15 cellular contexts compared by ENCODE assay signal in genomic region chr3:161475905-161476304, GRCh38. TPM values are rescaled to one million over a fixed set of nuclear protein-coding genes. Genes with fewer than 3 reads are reported as not detected.
DNase-seq lines count a peak whose midpoint lies in the region; ATAC-seq and TF ChIP-seq lines count a peak whose summit lies in the region.
"Had no signal": no experiment of that assay in that cellular context is flagged by ENCODE, and none has a peak within 500 bp of the region (broad histone marks: within the 10 kb centered on the region; RNA-seq: fewer than 3 reads in every experiment).

No MANE protein-coding gene starts in this region.

- in situ Hi-C loops in SK-MEL-5 (cut with HindIII; ENCODE audit: low pct_unique_long_range_greater_than_20kb, low sequenced_read_pairs), result no loop called here

- ATAC-seq in foreskin keratinocyte (no peak), GM19452 (IDR thresholded peaks at IDR 0.05; ENCODE audit: unreplicated experiment) (no peak)
- ATAC-seq: activated T-helper 17 cell treated with anti-CD3 and anti-CD28 coated beads, Interleukin-2, amount 50 U/mL, for 72 hours; K562 had no signal

- DNase-seq in HS-5 (ENCODE audit: low read depth), result peak; percentile 60
- DNase-seq in SK-MEL-5 (ENCODE audit: low read depth, low spot score), result peak; percentile 81
- DNase-seq in foreskin keratinocyte, result peak; percentile 31 to 70
- peak; percentile 2 for DNase-seq in skeletal muscle cell (ENCODE audit: low read depth)
- no peak for DNase-seq in effector memory CD4-positive, alpha-beta T cell
- DNase-seq in NCI-H2196 (lab: John Stamatoyannopoulos, UW; ENCODE audit: unreplicated experiment), result no peak
- DNase-seq: activated CD4-positive, alpha-beta memory T cell treated with anti-CD3 and anti-CD28 coated beads, Interleukin-2, amount 10 ng/mL, durations not matched to agents 7 days and 5 days; CD4-positive, alpha-beta memory T cell; NCI-H69; nucleus accumbens; substantia nigra had no signal

- no peaks in the 10 kb centered on the region for H3K36me3 ChIP-seq in effector memory CD4-positive, alpha-beta T cell (ENCODE audit: control insufficient read depth, insufficient read depth, low read length)

- no peak overlapping the region for H3K27ac ChIP-seq in foreskin keratinocyte
- no peak overlapping the region for H3K27ac ChIP-seq in effector memory CD4-positive, alpha-beta T cell (ENCODE audit: insufficient read depth, low read length, poor library complexity, severe bottlenecking)

- no peak overlapping the region for H3K4me3 ChIP-seq in skeletal muscle cell (ENCODE audit: low read depth, low read length)
- H3K4me3 ChIP-seq in effector memory CD4-positive, alpha-beta T cell (ENCODE audit: insufficient read depth, low read depth, low read length, poor library complexity, severe bottlenecking), result no peak overlapping the region
- H3K4me3 ChIP-seq: K562, lung had no signal

- no peaks in the 10 kb centered on the region for H3K27me3 ChIP-seq in foreskin keratinocyte
- no peaks in the 10 kb centered on the region for H3K27me3 ChIP-seq in effector memory CD4-positive, alpha-beta T cell (replicated peaks; ENCODE audit: control insufficient read depth, insufficient read depth, low read length, poor library complexity, severe bottlenecking)

- H3K4me1 ChIP-seq in foreskin keratinocyte, result no peaks in the 10 kb centered on the region
- no peaks in the 10 kb centered on the region for H3K4me1 ChIP-seq in effector memory CD4-positive, alpha-beta T cell (ENCODE audit: control insufficient read depth, insufficient read depth, low read length, poor library complexity, severe bottlenecking)

- TF ChIP-seq CTCF in foreskin keratinocyte (conservative IDR thresholded peaks at IDR 0.05), result no peak

- no peaks in the 10 kb centered on the region for H3K9me3 ChIP-seq in effector memory CD4-positive, alpha-beta T cell (ENCODE audit: control insufficient read depth, low read length)

RNA-seq across cellular contexts. Expression of gene OTOL1, which starts 20.7 kb away (rescaled TPM):
- total RNA-seq in SK-MEL-5 (2014; rRNA removed; shearing (Covaris generic)), result 0.16 and 0.32 TPM in 2 replicates
- polyA plus RNA-seq in SK-MEL-5 (2015; cell fraction: cytosol; rRNA removed), result not detected in 2 replicates
- not detected in 2 replicates for polyA plus RNA-seq in SK-MEL-5 (2015; cell fraction: nucleus; rRNA removed)
- not detected in 2 replicates for total RNA-seq in foreskin keratinocyte
- polyA plus RNA-seq in foreskin keratinocyte, result not detected in 2 replicates
- total RNA-seq: activated CD4-positive, alpha-beta memory T cell treated with anti-CD3 and anti-CD28 coated beads, Interleukin-2, amount 10 ng/mL, durations not matched to agents 7 days and 5 days; activated T-helper 17 cell treated with anti-CD3 and anti-CD28 coated beads, Interleukin-2, amount 50 U/mL, for 72 hours; CD4-positive, alpha-beta memory T cell; K562; lung had no signal
- polyA plus RNA-seq: CD4-positive, alpha-beta memory T cell; K562; lung had no signal

Comparison
In these comparisons a context has a peak if more than half of its experiments do, and no peak if none do; other contexts are left out.
1. DNase-seq: peak in HS-5 (single experiment), SK-MEL-5 (single experiment), foreskin keratinocyte (2 of 2) and skeletal muscle cell (single experiment); none in effector memory CD4-positive, alpha-beta T cell (0 of 3) and NCI-H2196 (single experiment).